Comparison of ENCODE assay signal across 24 cellular contexts in genomic region chr14:90445011-90445410, GRCh38. TPM values are rescaled to one million over a fixed set of nuclear protein-coding genes. Genes with fewer than 3 reads are reported as not detected.
A peak's percentile ranks its signal among the peaks of the same experiment; 100 is the strongest.
DNase-seq lines count a peak whose midpoint lies in the region; ATAC-seq, FAIRE-seq and TF ChIP-seq lines count a peak whose summit lies in the region.
"Had no signal": no experiment of that assay in that cellular context is flagged by ENCODE, and none has a peak within 500 bp of the region (broad histone marks: within the 10 kb centered on the region; RNA-seq: fewer than 3 reads in every experiment).

No MANE protein-coding gene starts in this region.

- no peak for TF ChIP-seq RAD21 in K562 (CRISPR knock-in tag; conservative IDR thresholded peaks at IDR 0.05 in 1 of 2, IDR thresholded peaks at IDR 0.05 in 1 of 2)

- H2BK12ac ChIP-seq in H9 (ENCODE audit: insufficient read length, low read depth, low read length) = no peak overlapping the region

- H2AFZ ChIP-seq in H9 (ENCODE audit: low read length) = no peak overlapping the region
- H2AFZ ChIP-seq in K562 (ENCODE audit: low read depth, low read length) = no peak overlapping the region

- H3K27me3 ChIP-seq in A673 (replicated peaks; ENCODE audit: insufficient read depth, low read depth, low read length, poor library complexity) = no peaks in the 10 kb centered on the region
- H3K27me3 ChIP-seq in H9 (ENCODE audit: insufficient read depth, low read length) = no peaks in the 10 kb centered on the region
- H3K27me3 ChIP-seq in K562 (ENCODE audit: control insufficient read depth in 2 of 2, insufficient read depth in 2 of 2, low read length in 2 of 2) = peaks cover 0 to 5% of the 10 kb centered on the region in 2 experiments; a peak in 2 of 5 replicates
- H3K27me3 ChIP-seq in mesendoderm (ENCODE audit: insufficient read depth, low read length, poor library complexity) = no peaks in the 10 kb centered on the region
- H3K27me3 ChIP-seq: transverse colon had no signal

- peaks cover 29 to 44% of the 10 kb centered on the region in 2 experiments for H3K4me1 Mint-ChIP-seq in H9
- H3K4me1 Mint-ChIP-seq: activated CD8-positive, alpha-beta memory T cell treated with anti-CD3 and anti-CD28 coated beads, Interleukin-2, amount 10 ng/mL, durations not matched to agents 7 days and 5 days; activated naive CD8-positive, alpha-beta T cell treated with anti-CD3 and anti-CD28 coated beads for 36 hours had no signal

- H2BK120ac ChIP-seq in H9 (ENCODE audit: low read depth, low read length, poor library complexity, severe bottlenecking) (no peak overlapping the region), mesendoderm (ENCODE audit: low read depth, low read length) (no peak overlapping the region)

- H3K27ac ChIP-seq in A673 (ENCODE audit: low read depth, low read length, poor library complexity, severe bottlenecking) = peak overlapping the region; percentile 98
- no peak overlapping the region for H3K27ac ChIP-seq in H9 (ENCODE audit: insufficient read length, low read depth, low read length)
- H3K27ac ChIP-seq in K562 (ENCODE audit: extremely low read depth, low read depth, low read length) = no peak overlapping the region
- H3K27ac ChIP-seq in mesendoderm (ENCODE audit: low read depth, low read length) = no peak overlapping the region
- H3K27ac ChIP-seq: C4-2B, KMS-11, lower lobe of right lung, neutrophil, transverse colon had no signal

- no peak overlapping the region; a peak in 2 of 7 replicates for H3K27ac Mint-ChIP-seq in H9
- H3K27ac Mint-ChIP-seq: activated CD8-positive, alpha-beta memory T cell treated with anti-CD3 and anti-CD28 coated beads, Interleukin-2, amount 10 ng/mL, durations not matched to agents 7 days and 5 days; activated naive CD8-positive, alpha-beta T cell treated with anti-CD3 and anti-CD28 coated beads for 36 hours; activated T-helper 1 cell treated with anti-CD3 and anti-CD28 coated beads, Interleukin-12 subunit alpha, Interleukin-12 subunit beta, Interleukin-2, Interleukin-4 antibody, amounts not matched to agents 30 ng/mL and 10 ng/mL and 1 ng/mL, durations not matched to agents 14 hours and 24 hours and 36 hours had no signal

- TF ChIP-seq POLR2A in K562 (conservative IDR thresholded peaks at IDR 0.05) = no peak

- H3K4me2 ChIP-seq in H9 (ENCODE audit: insufficient read depth, insufficient read length, low read length) = no peak overlapping the region
- no peak overlapping the region for H3K4me2 ChIP-seq in K562 (ENCODE audit: insufficient read depth, low read length)
- no peak overlapping the region for H3K4me2 ChIP-seq in mesendoderm (ENCODE audit: low read length)
- H3K4me2 ChIP-seq: KMS-11 had no signal

- intact Hi-C loops in A673 (cut with micrococcal nuclease; ENCODE audit: unreplicated experiment) = loop anchor here (2.0 kb wide), 1 partner anchor 144 kb away; no protein-coding TSS in a partner anchor
- intact Hi-C loops in K562 (cut with micrococcal nuclease) = no loop called here
- intact Hi-C loops in Right ventricle myocardium inferior (cut with DNase I) = no loop called here

- no peak overlapping the region for H2BK20ac ChIP-seq in H9 (ENCODE audit: low read depth, low read length, poor library complexity, severe bottlenecking)

- no peaks in the 10 kb centered on the region for H3K36me3 ChIP-seq in A673 (ENCODE audit: insufficient read depth, low read length, poor library complexity, severe bottlenecking)
- H3K36me3 ChIP-seq in K562 (ENCODE audit: control insufficient read depth, insufficient read depth, low read length) = no peaks in the 10 kb centered on the region
- H3K36me3 ChIP-seq in mesendoderm (ENCODE audit: control insufficient read depth, insufficient read depth, low read length) = no peaks in the 10 kb centered on the region
- H3K36me3 ChIP-seq: lower lobe of right lung, neutrophil, transverse colon had no signal

- H3K9me3 Mint-ChIP-seq in H9 = peaks cover 4 to 7% of the 10 kb centered on the region in 2 experiments
- H3K9me3 Mint-ChIP-seq: activated T-helper 1 cell treated with anti-CD3 and anti-CD28 coated beads, Interleukin-12 subunit alpha, Interleukin-12 subunit beta, Interleukin-2, Interleukin-4 antibody, amounts not matched to agents 30 ng/mL and 10 ng/mL and 1 ng/mL, durations not matched to agents 14 hours and 24 hours and 36 hours had no signal

- H3K79me2 ChIP-seq in H9 (ENCODE audit: insufficient read depth, low read length) = no peaks in the 10 kb centered on the region
- no peaks in the 10 kb centered on the region for H3K79me2 ChIP-seq in K562 (ENCODE audit: control insufficient read depth, insufficient read depth, low read length)
- H3K79me2 ChIP-seq in mesendoderm (ENCODE audit: control insufficient read depth, insufficient read depth, low read length) = no peaks in the 10 kb centered on the region

- no peaks in the 10 kb centered on the region for H3K23me2 ChIP-seq in H9 (ENCODE audit: insufficient read length, low read depth, low read length, poor library complexity, severe bottlenecking)

- H3K79me1 ChIP-seq in H9 (ENCODE audit: insufficient read depth, low read depth, low read length, poor library complexity, severe bottlenecking) (no peaks in the 10 kb centered on the region), mesendoderm (ENCODE audit: low read length) (no peaks in the 10 kb centered on the region)

- DNase-seq in A673 (ENCODE audit: low spot score) (peak; percentile 87), H9 (peak; percentile 70), K562 (ENCODE audit: extremely low read depth in 1 of 4, low spot score in 3 of 4) (peak in 3 of 4 experiments; percentile 5 to 19 (median 17)), mesendoderm (peak; percentile 60), DMS 273 treated with DMSO at 0.1 percent for 48 hours (lab: John Stamatoyannopoulos, UW) (no peak), Right ventricle myocardium inferior (ENCODE audit: missing footprints) (no peak), D721Med (ENCODE audit: insufficient read length, low spot score) (no peak)
- DNase-seq: ACHN; activated CD4-positive, alpha-beta T cell treated with anti-CD3 and anti-CD28 coated beads for 48 hours; activated CD8-positive, alpha-beta memory T cell treated with anti-CD3 and anti-CD28 coated beads, Interleukin-2, amount 10 ng/mL, durations not matched to agents 7 days and 5 days; activated naive CD8-positive, alpha-beta T cell treated with anti-CD3 and anti-CD28 coated beads for 36 hours; hippocampal formation; NCI-H2171; SHP77; stimulated activated CD4-positive, alpha-beta T cell treated with anti-CD3 and anti-CD28 coated beads, Interleukin-4, amount 100 ng/mL, for 1 hour; stimulated activated naive CD4-positive, alpha-beta T cell treated with Interleukin-2 at 50 U/mL for 16 hours; T-helper 1 cell; transverse colon had no signal

- H3K23ac ChIP-seq in H9 (ENCODE audit: insufficient read length, low read depth, low read length) = no peak overlapping the region
- H3K23ac ChIP-seq in mesendoderm (ENCODE audit: low read length) = no peak overlapping the region

- in situ Hi-C loops in K562 (cut with MboI) = no loop called here

- no peak overlapping the region for H4K8ac ChIP-seq in H9 (replicated peaks; ENCODE audit: insufficient read length, low read depth, low read length)
- H4K8ac ChIP-seq in mesendoderm (ENCODE audit: low read depth, low read length) = no peak overlapping the region

- no peak overlapping the region for H3K14ac ChIP-seq in H9 (ENCODE audit: insufficient read depth, low read length)

- H3K56ac ChIP-seq in H9 (ENCODE audit: insufficient read length, low read depth, low read length) = no peak overlapping the region
- H3K56ac ChIP-seq in mesendoderm (ENCODE audit: low read length) = no peak overlapping the region

- no peak overlapping the region for H3K4me3 ChIP-seq in A673 (ENCODE audit: low read depth, low read length, poor library complexity, severe bottlenecking)
- H3K4me3 ChIP-seq in K562 = no peak overlapping the region
- H3K4me3 ChIP-seq in mesendoderm (ENCODE audit: low read length) = no peak overlapping the region
- H3K4me3 ChIP-seq: lower lobe of right lung, transverse colon had no signal

- peak; percentile 59; the same call in 2 of the 3 replicates for ATAC-seq in K562
- ATAC-seq in GM18858 (IDR thresholded peaks at IDR 0.05; ENCODE audit: unreplicated experiment) = no peak
- no peak for ATAC-seq in Right ventricle myocardium inferior
- ATAC-seq: activated CD8-positive, alpha-beta memory T cell treated with anti-CD3 and anti-CD28 coated beads, Interleukin-2, amount 10 ng/mL, durations not matched to agents 7 days and 5 days had no signal

- H3K4me3 Mint-ChIP-seq in H9 = no peak overlapping the region
- H3K4me3 Mint-ChIP-seq: activated CD8-positive, alpha-beta memory T cell treated with anti-CD3 and anti-CD28 coated beads, Interleukin-2, amount 10 ng/mL, durations not matched to agents 7 days and 5 days; activated naive CD8-positive, alpha-beta T cell treated with anti-CD3 and anti-CD28 coated beads for 36 hours; activated T-helper 1 cell treated with anti-CD3 and anti-CD28 coated beads, Interleukin-12 subunit alpha, Interleukin-12 subunit beta, Interleukin-2, Interleukin-4 antibody, amounts not matched to agents 30 ng/mL and 10 ng/mL and 1 ng/mL, durations not matched to agents 14 hours and 24 hours and 36 hours had no signal

- H2AK5ac ChIP-seq in H9 (ENCODE audit: insufficient read length, low read length) = no peak overlapping the region
- H2AK5ac ChIP-seq in mesendoderm (ENCODE audit: low read length) = no peak overlapping the region

- H3K4ac ChIP-seq in H9 (ENCODE audit: low read depth, low read length) (no peak overlapping the region), mesendoderm (ENCODE audit: low read depth, low read length) (no peak overlapping the region)

- H4K91ac ChIP-seq in H9 (ENCODE audit: insufficient read length, low read depth, low read length) = no peak overlapping the region

- peaks cover 12% of the 10 kb centered on the region for H3K9me3 ChIP-seq in A673 (ENCODE audit: low read depth, low read length, poor library complexity, severe bottlenecking)
- H3K9me3 ChIP-seq in H9 (ENCODE audit: control insufficient read depth, low read depth, low read length) = peaks cover 5% of the 10 kb centered on the region
- H3K9me3 ChIP-seq in K562 (replicated peaks; ENCODE audit: control insufficient read depth, insufficient read depth, low read depth, low read length) = 0 out of 2 replicates have a peak, but pooled peaks cover 3% of the 10 kb centered on the region
- H3K9me3 ChIP-seq: neutrophil had no signal

- H3K27me3 Mint-ChIP-seq in H9 (ENCODE audit: low read depth) = no peaks in the 10 kb centered on the region
- H3K27me3 Mint-ChIP-seq: activated naive CD8-positive, alpha-beta T cell treated with anti-CD3 and anti-CD28 coated beads for 36 hours had no signal

- WGBS in H9 (ENCODE audit: extremely low coverage, insufficient read length, low lambda C conversion rate) = no CpG with 5 or more reads among the region's 4 CpGs
- 3% methylated on average over 4 of the region's 4 CpGs for WGBS in K562 (ENCODE audit: insufficient coverage, low coverage, missing lambda C conversion rate)
- WGBS in mesendoderm (ENCODE audit: extremely low coverage, insufficient coverage, low lambda C conversion rate) = no CpG with 5 or more reads among the region's 4 CpGs

- CTCF ChIA-PET in A673 (lab: Charles Lee) (interaction anchor here (0.6 kb wide), 1 partner anchor 169 kb away, joined by 8 read pairs; no protein-coding TSS in a partner anchor), K562 (lab: Yijun Ruan, JAX; ENCODE audit: low intra/inter-chr PET ratio) (interaction anchor here (0.5 kb wide), 1 partner anchor 144 kb away, joined by 3 read pairs; no protein-coding TSS in a partner anchor)

- H3K9ac ChIP-seq in H9 (ENCODE audit: extremely low read depth, insufficient read length, low read length) (no peak overlapping the region), K562 (ENCODE audit: insufficient read depth in 1 of 2, low read depth in 2 of 2, low read length in 2 of 2) (no peak overlapping the region), mesendoderm (ENCODE audit: low read length) (no peak overlapping the region)
- H3K9ac ChIP-seq: KMS-11 had no signal

- H3K18ac ChIP-seq in H9 (ENCODE audit: insufficient read length, low read depth, low read length) = no peak overlapping the region
- H3K18ac ChIP-seq in mesendoderm (ENCODE audit: low read length) = no peak overlapping the region

- no peak overlapping the region for H2BK15ac ChIP-seq in H9 (ENCODE audit: low read depth, low read length)
- H2BK15ac ChIP-seq in mesendoderm (replicated peaks; ENCODE audit: low read depth) = no peak overlapping the region

- H4K5ac ChIP-seq in H9 (ENCODE audit: insufficient read length, low read depth, low read length) (no peak overlapping the region), mesendoderm (ENCODE audit: low read length) (no peak overlapping the region)

- TF ChIP-seq CTCF in A673 (conservative IDR thresholded peaks at IDR 0.05; ENCODE audit: low read depth, low read length) (no peak), H9 (conservative IDR thresholded peaks at IDR 0.05) (no peak), K562 (IDR thresholded peaks at IDR 0.05 in 2 of 3, conservative IDR thresholded peaks at IDR 0.05 in 1 of 3; ENCODE audit: insufficient read depth in 2 of 3, low read depth in 1 of 3, low read length in 3 of 3) (no peak), D721Med (IDR thresholded peaks at IDR 0.05; ENCODE audit: insufficient read depth, missing control alignments) (no peak)

- no peaks in the 10 kb centered on the region for H3K9me1 ChIP-seq in K562 (ENCODE audit: control insufficient read depth, insufficient read depth, low read length)

- BruUV-seq in A673 (replicated peaks; lab: Mats Ljungman, UMichigan) (no TSS peak), K562 (replicated peaks; lab: Mats Ljungman, UMichigan) (no TSS peak)

- 0 out of 7 replicates have a peak, but pooled peaks cover 0 to 2% (median 0%) of the 10 kb centered on the region in 3 experiments for H3K36me3 Mint-ChIP-seq in H9 (ENCODE audit: insufficient read depth in 1 of 3, low read depth in 3 of 3)
- H3K36me3 Mint-ChIP-seq: activated CD8-positive, alpha-beta memory T cell treated with anti-CD3 and anti-CD28 coated beads, Interleukin-2, amount 10 ng/mL, durations not matched to agents 7 days and 5 days; activated naive CD8-positive, alpha-beta T cell treated with anti-CD3 and anti-CD28 coated beads for 36 hours had no signal

- FAIRE-seq in K562 (lab: Jason Lieb, UNC) = no peak
- FAIRE-seq in D721Med (lab: Jason Lieb, UNC) = no peak

- POLR2A ChIA-PET in A673 (lab: Charles Lee; ENCODE audit: low non-redundant PET) = interaction anchor here (0.5 to 1.1 kb wide), 3 partner anchors 26 to 44 kb away, joined by 3 to 4 read pairs (median 4); no protein-coding TSS in a partner anchor
- POLR2A ChIA-PET in K562 (lab: Yijun Ruan, JAX) = no interaction called here

- H2BK5ac ChIP-seq in H9 (ENCODE audit: insufficient read length, low read length) = no peak overlapping the region
- H2BK5ac ChIP-seq in mesendoderm (ENCODE audit: low read length) = no peak overlapping the region

- peaks cover 43% of the 10 kb centered on the region for H3K4me1 ChIP-seq in A673 (ENCODE audit: insufficient read depth, low read length, poor library complexity, severe bottlenecking)
- H3K4me1 ChIP-seq in H9 (ENCODE audit: insufficient read depth, low read length) = peaks cover 5% of the 10 kb centered on the region; the same call in 1 of the 2 replicates
- no peaks in the 10 kb centered on the region; a peak in 1 of 5 replicates for H3K4me1 ChIP-seq in K562 (replicated peaks in 1 of 2; ENCODE audit: control insufficient read depth in 2 of 2, insufficient read depth in 2 of 2, low read length in 2 of 2)
- H3K4me1 ChIP-seq in mesendoderm (ENCODE audit: control insufficient read depth, low read depth, low read length) = no peaks in the 10 kb centered on the region
- H3K4me1 ChIP-seq: transverse colon had no signal

- no peak for TF ChIP-seq EP300 in K562 (IDR thresholded peaks at IDR 0.05; ENCODE audit: low read length)

- H3T11ph ChIP-seq in H9 (ENCODE audit: low read length) = no peak overlapping the region

- H4K20me1 ChIP-seq in H9 (ENCODE audit: control insufficient read depth, insufficient read depth, insufficient read length) (no peaks in the 10 kb centered on the region), K562 (replicated peaks; ENCODE audit: control insufficient read depth, insufficient read depth, low read length) (no peaks in the 10 kb centered on the region)

RNA-seq across cellular contexts. Expression of gene CALM1, which starts 48.2 kb away (rescaled TPM):
- total RNA-seq in A673 (2021) = 961 and 998 TPM in 2 replicates
- 354 TPM in 2 replicates for total RNA-seq in H9 (2021)
- total RNA-seq in K562 (2011; cell fraction: chromatin; rRNA removed; ENCODE audit: low replicate concordance) = 62.1 and 139 TPM in 2 replicates
- total RNA-seq in K562 (2011; cell fraction: nucleolus; rRNA removed) = 42.4 and 45.7 TPM in 2 replicates
- total RNA-seq in K562 (2011; cell fraction: nucleoplasm; rRNA removed) = 60.5 and 80.2 TPM in 2 replicates
- total RNA-seq in K562 (2014; rRNA removed) = 256 and 290 TPM in 2 replicates
- total RNA-seq in K562 (2014; rRNA removed; fragmentation: Illumina TruSeq; extraction: Trizol) = 158 and 169 TPM in 2 replicates
- 139 and 148 TPM in 2 replicates for total RNA-seq in K562 (2015; rRNA removed; fragmentation: Illumina TruSeq; extraction: Trizol)
- 141 and 155 TPM in 2 replicates for total RNA-seq in K562 (2021)
- polyA plus RNA-seq in K562 (2011; rRNA removed) = 128 and 161 TPM in 2 replicates
- 77.4 and 107 TPM in 2 replicates for polyA plus RNA-seq in K562 (2011; cell fraction: cytosol; rRNA removed)
- 56.0 and 78.4 TPM in 2 replicates for polyA plus RNA-seq in K562 (2011; cell fraction: nucleus; rRNA removed)
- 143 and 146 TPM in 2 replicates for polyA plus RNA-seq in K562 (2012)
- polyA plus RNA-seq in K562 (2014; fragmentation: Illumina TruSeq; extraction: Trizol) = 206 and 269 TPM in 2 replicates
- polyA plus RNA-seq in K562 (2014; fragmentation: Nextera tagmentation; extraction: Ambion mirVana) = 10 to 100 TPM; 48.0 to 85.7 TPM
- 162 and 178 TPM in 2 replicates for polyA plus RNA-seq in K562 (2014; rRNA removed)
- polyA minus RNA-seq in K562 (2011; rRNA and poly(A)+ RNA removed) = 242 and 267 TPM in 2 replicates
- polyA minus RNA-seq in K562 (2011; cell fraction: cytosol; rRNA and poly(A)+ RNA removed) = 56.8 and 84.7 TPM in 2 replicates
- 73.0 and 82.9 TPM in 2 replicates for polyA minus RNA-seq in K562 (2011; cell fraction: nucleus; rRNA and poly(A)+ RNA removed)
- 406 TPM for polyA plus RNA-seq in mesendoderm (2013, experiment 1 of 2)
- 423 TPM for polyA plus RNA-seq in mesendoderm (2013, experiment 2 of 2)
- 638 TPM for total RNA-seq in Right ventricle myocardium inferior

Comparison
In these comparisons a context has a peak if more than half of its experiments do, and no peak if none do; other contexts are left out.
1. DNase-seq: peak in A673 (single experiment), H9 (single experiment), K562 (3 of 4) and mesendoderm (single experiment); none in DMS 273 treated with DMSO at 0.1 percent for 48 hours (single experiment), Right ventricle myocardium inferior (single experiment) and D721Med (single experiment).